In genomic region chr7:73530800-73531199, GRCh38 we compare ENCODE assay signal across 1 cellular context.
TF ChIP-seq lines count a peak whose summit lies in the region.

No MANE protein-coding gene starts in this region.

TF ChIP-seq in H1, 55 proteins besides CTCF, POLR2A, EP300 and RAD21:
- TF ChIP-seq SIRT6 (IDR thresholded peaks at IDR 0.05; ENCODE audit: low read length) (no peak), CEBPB (IDR thresholded peaks at IDR 0.05; ENCODE audit: low read depth, low read length) (peak; percentile 29; the same call in 1 of the 2 replicates), ZNF274 (IDR thresholded peaks at IDR 0.05; ENCODE audit: borderline replicate concordance, extremely low read depth, low read length) (no peak), KDM5A (IDR thresholded peaks at IDR 0.05; ENCODE audit: low read length) (no peak)
TF ChIP-seq in H1: peak in this region for 1.
